26 cellular contexts compared by ENCODE assay signal in genomic region chr9:23914431-23915003, GRCh38.
"Had no signal": no experiment of that assay in that cellular context is flagged by ENCODE, and none has a peak within 500 bp of the region (broad histone marks: within the 10 kb centered on the region; RNA-seq: fewer than 3 reads in every experiment).

No MANE protein-coding gene starts in this region.

- H3K36me3 ChIP-seq: stomach, suprapubic skin, thoracic aorta, thyroid gland, tibial artery, tibial nerve, transverse colon, upper lobe of left lung, upper lobe of right lung, uterus, vagina had no signal

- H3K27ac ChIP-seq: stomach, suprapubic skin, testis, thoracic aorta, thyroid gland, tibial artery, tibial nerve, transverse colon, upper lobe of left lung, upper lobe of right lung, uterus, vagina had no signal

- H3K9me3 ChIP-seq: suprapubic skin, testis, thoracic aorta, thyroid gland, tibial artery, transverse colon, upper lobe of right lung, uterus, vagina had no signal

- H3K27me3 ChIP-seq: stomach, suprapubic skin, testis, thyroid gland, tibial artery, tibial nerve, transverse colon, upper lobe of left lung, upper lobe of right lung, uterus, vagina had no signal

- H3K4me3 ChIP-seq: stomach, suprapubic skin, testis, thoracic aorta, thyroid gland, tibial artery, tibial nerve, transverse colon, upper lobe of left lung, upper lobe of right lung, uterus, vagina had no signal

- DNase-seq: stimulated activated CD4-positive, alpha-beta T cell treated with anti-CD3 and anti-CD28 coated beads, Interleukin-2, amount 100 ng/mL, for 48 hours; stimulated activated CD4-positive, alpha-beta T cell treated with anti-CD3 and anti-CD28 coated beads, Interleukin-4, amount 100 ng/mL, for 1 hour; stimulated activated CD4-positive, alpha-beta T cell treated with anti-CD3 and anti-CD28 coated beads, Interleukin-4, amount 100 ng/mL, for 24 hours; stimulated activated CD4-positive, alpha-beta T cell treated with anti-CD3 and anti-CD28 coated beads, Interleukin-4, amount 100 ng/mL, for 4 hours; stimulated activated CD8-positive, alpha-beta memory T cell treated with anti-CD3 and anti-CD28 coated beads, Interleukin-4, amount 100 ng/mL, for 48 hours; stimulated activated naive B cell treated with anti-CD40 and anti-IgM and Interleukin-4, amounts not matched to agents 10 μg/mL and 1 μg/mL and 100 μg/mL, for 72 hours; stimulated activated naive CD4-positive, alpha-beta T cell; stimulated activated naive CD4-positive, alpha-beta T cell treated with Interleukin-2 at 50 U/mL for 16 hours; stimulated activated naive CD8-positive, alpha-beta T cell treated with anti-CD3 and anti-CD28 coated beads, Interleukin-15, amount 100 ng/mL, for 72 hours; stimulated activated naive CD8-positive, alpha-beta T cell treated with anti-CD3 and anti-CD28 coated beads, Interleukin-15, Interleukin-2, amounts not matched to agents 100 U/mL and 50 U/mL, for 24 hours; stomach; substantia nigra; testis; thyroid gland; tibial artery; transverse colon; trophoblast cell; upper lobe of right lung; uterus had no signal

- H3K4me1 ChIP-seq: stomach, suprapubic skin, testis, thyroid gland, tibial artery, tibial nerve, transverse colon, upper lobe of left lung, upper lobe of right lung, uterus, vagina had no signal

- ATAC-seq: stimulated activated effector memory CD8-positive, alpha-beta T cell treated with anti-CD3 and anti-CD28 coated beads, Interleukin-12 subunit alpha, Interleukin-12 subunit beta, amount 100 ng/mL, for 72 hours; stimulated activated memory B cell treated with anti-CD40 and anti-IgM and Interleukin-4, amounts not matched to agents 10 μg/mL and 1 μg/mL and 100 μg/mL, for 72 hours; stimulated activated naive B cell treated with anti-CD40 and anti-IgM and Interleukin-4, amounts not matched to agents 10 μg/mL and 1 μg/mL and 100 μg/mL, for 72 hours; stimulated activated naive CD8-positive, alpha-beta T cell treated with anti-CD3 and anti-CD28 coated beads, Interleukin-15, amount 100 ng/mL, for 72 hours; stimulated activated naive CD8-positive, alpha-beta T cell treated with anti-CD3 and anti-CD28 coated beads, Interleukin-15, Interleukin-2, amounts not matched to agents 100 U/mL and 50 U/mL, for 24 hours; upper lobe of right lung had no signal
